Comparison of ENCODE assay signal across 13 cellular contexts in the genomic region with DNA sequence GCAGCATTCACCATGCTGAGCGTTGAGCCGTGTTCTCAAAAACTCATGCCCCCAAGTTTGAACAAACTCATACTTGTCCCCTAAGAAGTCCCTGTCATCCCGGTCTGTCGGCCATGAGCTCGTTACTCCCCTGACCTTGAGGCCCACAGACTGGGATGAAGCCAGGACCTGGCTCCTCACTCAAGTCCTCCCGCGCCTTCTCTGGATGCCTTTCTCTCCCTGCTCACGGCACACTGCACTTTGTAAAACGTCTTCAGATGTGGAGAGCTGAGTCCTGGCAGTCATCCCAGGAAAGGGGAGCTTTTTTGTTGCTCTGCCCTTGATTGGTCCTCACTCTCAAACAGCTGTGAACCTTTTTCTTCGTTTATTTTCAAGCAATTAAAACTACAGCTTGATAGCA.
A peak's percentile ranks its signal among the peaks of the same experiment; 100 is the strongest.
DNase-seq lines count a peak whose midpoint lies in the region; ATAC-seq and TF ChIP-seq lines count a peak whose summit lies in the region.
"Had no signal": no experiment of that assay in that cellular context is flagged by ENCODE, and none has a peak within 500 bp of the region (broad histone marks: within the 10 kb centered on the region; RNA-seq: fewer than 3 reads in every experiment).

No MANE protein-coding gene starts in this region.

- peak overlapping the region; percentile 85 for H3K27ac Mint-ChIP-seq in endodermal cell
- H3K27ac Mint-ChIP-seq: activated naive CD8-positive, alpha-beta T cell had no signal

- no peak for ATAC-seq in GM19324 (IDR thresholded peaks at IDR 0.05; ENCODE audit: low FRiP score, unreplicated experiment)
- ATAC-seq: PC-3 had no signal

- H3K9me3 ChIP-seq in endodermal cell (ENCODE audit: control insufficient read depth, low read length) (no peaks in the 10 kb centered on the region), mesenchymal stem cell (ENCODE audit: control insufficient read depth, low read length) (no peaks in the 10 kb centered on the region), tibial nerve (no peaks in the 10 kb centered on the region)

- H3K4me3 ChIP-seq in endodermal cell (ENCODE audit: low read length), result no peak overlapping the region
- peak overlapping the region in 1 of 2 experiments; percentile 42 for H3K4me3 ChIP-seq in mesenchymal stem cell (ENCODE audit: insufficient read depth in 1 of 2, low read depth in 1 of 2, low read length in 2 of 2)
- no peak overlapping the region for H3K4me3 ChIP-seq in tibial nerve

- no peak overlapping the region for H2BK120ac ChIP-seq in mesenchymal stem cell (ENCODE audit: low read depth, low read length)

- no peak overlapping the region for H3K4me2 ChIP-seq in mesenchymal stem cell (ENCODE audit: low read length, poor library complexity, severe bottlenecking)

- H2BK15ac ChIP-seq in mesenchymal stem cell (ENCODE audit: low read depth, poor library complexity, severe bottlenecking), result no peak overlapping the region

- no peaks in the 10 kb centered on the region for H3K27me3 ChIP-seq in endodermal cell (ENCODE audit: control insufficient read depth, insufficient read depth, low read length, poor library complexity, severe bottlenecking)
- no peaks in the 10 kb centered on the region for H3K27me3 ChIP-seq in mesenchymal stem cell (ENCODE audit: control insufficient read depth in 1 of 2, insufficient read depth in 1 of 2, low read length in 2 of 2)
- no peaks in the 10 kb centered on the region for H3K27me3 ChIP-seq in tibial nerve

- no peak overlapping the region for H2BK5ac ChIP-seq in mesenchymal stem cell (ENCODE audit: low read depth, low read length, poor library complexity, severe bottlenecking)

- H3K27ac ChIP-seq in endodermal cell (ENCODE audit: low read depth, low read length), result no peak overlapping the region
- H3K27ac ChIP-seq in mesenchymal stem cell (ENCODE audit: low read length, poor library complexity, severe bottlenecking), result no peak overlapping the region
- H3K27ac ChIP-seq in tibial nerve, result peak overlapping the region in 2 of 4 donors; percentile 53 to 54
- H3K27ac ChIP-seq: 22Rv1, VCaP had no signal

- no peaks in the 10 kb centered on the region for H3K27me3 Mint-ChIP-seq in endodermal cell (ENCODE audit: insufficient read depth)
- H3K27me3 Mint-ChIP-seq: activated naive CD8-positive, alpha-beta T cell had no signal

- H3K4me1 ChIP-seq in endodermal cell (ENCODE audit: control insufficient read depth, insufficient read depth, low read length) (no peaks in the 10 kb centered on the region), mesenchymal stem cell (ENCODE audit: control insufficient read depth, insufficient read depth, low read depth, low read length) (peaks cover 3% of the 10 kb centered on the region), tibial nerve (peaks cover 0 to 30% (median 2%) of the 10 kb centered on the region in 4 donors)

- peak overlapping the region in 1 of 2 experiments; percentile 25 for H2BK12ac ChIP-seq in mesenchymal stem cell (ENCODE audit: low read length in 2 of 2)

- H3K9ac ChIP-seq in endodermal cell (ENCODE audit: extremely low read depth, low read length, poor library complexity, severe bottlenecking), result no peak overlapping the region
- H3K9ac ChIP-seq in mesenchymal stem cell (ENCODE audit: low read length), result peak overlapping the region; percentile 82

- no peak overlapping the region for H4K91ac ChIP-seq in mesenchymal stem cell (ENCODE audit: low read length)

- peak overlapping the region in 1 of 2 experiments; percentile 63 for H3K4ac ChIP-seq in mesenchymal stem cell (ENCODE audit: low read depth in 1 of 2, low read length in 2 of 2)

- no peak overlapping the region for H4K8ac ChIP-seq in mesenchymal stem cell (ENCODE audit: low read length)

- peak overlapping the region in 1 of 2 experiments; percentile 14 for H3K18ac ChIP-seq in mesenchymal stem cell (ENCODE audit: low read depth in 1 of 2, low read length in 2 of 2)

- DNase-seq in NCI-H1436 treated with DMSO at 0.1 percent for 48 hours (lab: John Stamatoyannopoulos, UW) (peak; percentile 29), NCI-H1436 (lab: John Stamatoyannopoulos, UW) (no peak), endodermal cell (no peak), mesenchymal stem cell (peak; percentile 41), tibial nerve (ENCODE audit: low spot score in 2 of 2) (peak; percentile 42 to 48), GDM1 (lab: John Stamatoyannopoulos, UW) (no peak)
- DNase-seq in stimulated activated naive CD4-positive, alpha-beta T cell (lab: John Stamatoyannopoulos, UW), result no peak
- DNase-seq: PC-3 had no signal

- no peak overlapping the region for H3K4me3 Mint-ChIP-seq in endodermal cell
- H3K4me3 Mint-ChIP-seq: activated naive CD8-positive, alpha-beta T cell; neural crest cell had no signal

- H3K36me3 ChIP-seq in endodermal cell (ENCODE audit: control insufficient read depth, insufficient read depth, low read length) (no peaks in the 10 kb centered on the region), mesenchymal stem cell (ENCODE audit: control insufficient read depth in 1 of 2, insufficient read depth in 2 of 2, low read depth in 1 of 2, low read length in 2 of 2) (peaks cover 0 to 3% of the 10 kb centered on the region in 2 experiments), tibial nerve (no peaks in the 10 kb centered on the region)

- peaks cover 25% of the 10 kb centered on the region for H3K79me1 ChIP-seq in mesenchymal stem cell (replicated peaks; ENCODE audit: low read length, poor library complexity, severe bottlenecking)

- peaks cover 6% of the 10 kb centered on the region for H3K36me3 Mint-ChIP-seq in endodermal cell (ENCODE audit: low read depth)
- H3K36me3 Mint-ChIP-seq: activated naive CD8-positive, alpha-beta T cell had no signal

- peak overlapping the region in 1 of 2 experiments; percentile 55 for H3K14ac ChIP-seq in mesenchymal stem cell (ENCODE audit: low read length in 2 of 2)

- no peaks in the 10 kb centered on the region for H3K9me3 Mint-ChIP-seq in endodermal cell
- H3K9me3 Mint-ChIP-seq: neural crest cell had no signal

- WGBS in endodermal cell (ENCODE audit: insufficient coverage in 1 of 2, insufficient read length in 1 of 2), 2 experiments, result 83 to 87% methylated on average over 8 to 10 of the region's 10 CpGs
- 73% methylated on average over 9 of the region's 10 CpGs for WGBS in mesenchymal stem cell
- WGBS in tibial nerve, 2 donors, result 56 to 59% methylated on average over 10 of the region's 10 CpGs

- no peak for TF ChIP-seq EP300 in tibial nerve (IDR thresholded peaks at IDR 0.05)

- H3K4me1 Mint-ChIP-seq in endodermal cell, result peaks cover 32% of the 10 kb centered on the region

- no peak overlapping the region for H2AK5ac ChIP-seq in mesenchymal stem cell (ENCODE audit: low read length, severe bottlenecking)

- TF ChIP-seq CTCF in endodermal cell (conservative IDR thresholded peaks at IDR 0.05) (no peak), tibial nerve (IDR thresholded peaks at IDR 0.05) (no peak)

- H2AFZ ChIP-seq in mesenchymal stem cell (ENCODE audit: low read depth, low read length), result no peak overlapping the region

- no peak overlapping the region for H3K23ac ChIP-seq in mesenchymal stem cell (ENCODE audit: low read length in 2 of 2)

- TF ChIP-seq POLR2A in tibial nerve (IDR thresholded peaks at IDR 0.05), result no peak

Comparison
In these comparisons a context has a peak if more than half of its experiments do, and no peak if none do; other contexts are left out.
1. DNase-seq: peak in NCI-H1436 treated with DMSO at 0.1 percent for 48 hours (single experiment), mesenchymal stem cell (single experiment) and tibial nerve (2 of 2); none in NCI-H1436 (single experiment), endodermal cell (single experiment), stimulated activated naive CD4-positive, alpha-beta T cell (0 of 6) and GDM1 (single experiment).